ENCODE assay signal across 8 cellular contexts in genomic region chr19:10112895-10113591, GRCh38. TPM values are rescaled to one million over a fixed set of nuclear protein-coding genes. Genes with fewer than 3 reads are reported as not detected.
A peak's percentile ranks its signal among the peaks of the same experiment; 100 is the strongest.
DNase-seq lines count a peak whose midpoint lies in the region; ATAC-seq and TF ChIP-seq lines count a peak whose summit lies in the region.

No MANE protein-coding gene starts in this region.

- TF ChIP-seq POLR2A in vagina (IDR thresholded peaks at IDR 0.05), result no peak

- no peak overlapping the region for H2BK12ac ChIP-seq in mesenchymal stem cell (ENCODE audit: low read length in 2 of 2)

- H3K9me3 ChIP-seq in Loucy (ENCODE audit: insufficient read depth, low read depth, low read length) (no peaks in the 10 kb centered on the region), colonic mucosa (no peaks in the 10 kb centered on the region), vagina (no peaks in the 10 kb centered on the region), mesenchymal stem cell (ENCODE audit: control insufficient read depth, low read length) (no peaks in the 10 kb centered on the region)

- H4K91ac ChIP-seq in mesenchymal stem cell (ENCODE audit: low read length), result no peak overlapping the region

- peak overlapping the region; percentile 22 to 86 (median 50) for H3K4me3 Mint-ChIP-seq in naive B cell

- peak; percentile 54 to 64 for ATAC-seq in naive B cell (ENCODE audit: low read depth in 2 of 2)

- H3K23ac ChIP-seq in mesenchymal stem cell (ENCODE audit: low read length in 2 of 2), result no peak overlapping the region

- no peaks in the 10 kb centered on the region for H3K9me3 Mint-ChIP-seq in naive B cell

- peak; percentile 49 for TF ChIP-seq CTCF in Loucy (conservative IDR thresholded peaks at IDR 0.05; ENCODE audit: low read length)
- TF ChIP-seq CTCF in colonic mucosa (IDR thresholded peaks at IDR 0.05), result peak; percentile 44
- peak in 2 of 3 experiments; percentile 24 to 36 for TF ChIP-seq CTCF in vagina (IDR thresholded peaks at IDR 0.05)

- H3K27me3 Mint-ChIP-seq in naive B cell, result no peaks in the 10 kb centered on the region

- H4K8ac ChIP-seq in mesenchymal stem cell (ENCODE audit: low read length), result no peak overlapping the region

- H3K4me2 ChIP-seq in Loucy (ENCODE audit: low read depth, low read length, poor library complexity, severe bottlenecking), result no peak overlapping the region
- no peak overlapping the region for H3K4me2 ChIP-seq in mesenchymal stem cell (ENCODE audit: low read length, poor library complexity, severe bottlenecking)

- WGBS in mesenchymal stem cell, result 53% methylated on average over 24 of the region's 25 CpGs

- peaks cover 6% of the 10 kb centered on the region; the same call in 1 of the 2 replicates for H3F3A ChIP-seq in Loucy (ENCODE audit: low read depth)

- in situ Hi-C loops in G401 (cut with HindIII; ENCODE audit: low sequenced_read_pairs), result no loop called here

- H3K27ac ChIP-seq in colonic mucosa, result peak overlapping the region; percentile 32
- no peak overlapping the region for H3K27ac ChIP-seq in vagina
- H3K27ac ChIP-seq in mesenchymal stem cell (ENCODE audit: low read length, poor library complexity, severe bottlenecking), result no peak overlapping the region

- H3K36me3 ChIP-seq in Loucy (ENCODE audit: insufficient read depth, low read length) (peaks cover 50% of the 10 kb centered on the region; the same call in 1 of the 2 replicates), colonic mucosa (peaks cover 27% of the 10 kb centered on the region), vagina (peaks cover 0 to 72% of the 10 kb centered on the region in 2 donors), mesenchymal stem cell (ENCODE audit: control insufficient read depth in 1 of 2, insufficient read depth in 2 of 2, low read depth in 1 of 2, low read length in 2 of 2) (peaks cover 75 to 93% of the 10 kb centered on the region in 2 experiments)

- no peak overlapping the region for H2BK5ac ChIP-seq in mesenchymal stem cell (ENCODE audit: low read depth, low read length, poor library complexity, severe bottlenecking)

- DNase-seq in G401 (ENCODE audit: low spot score) (peak; percentile 40), colonic mucosa (peak; percentile 69), naive B cell (peak; percentile 35), vagina (ENCODE audit: extremely low spot score in 2 of 2) (peak; percentile 84 to 95), Ammon's horn (ENCODE audit: low spot score) (no peak), mesenchymal stem cell (no peak)
- peak; percentile 61 to 68 for DNase-seq in activated CD4-positive, alpha-beta T cell treated with anti-CD3 and anti-CD28 coated beads for 24 hours (ENCODE audit: low read depth in 2 of 2)

- peaks cover 28 to 38% (median 36%) of the 10 kb centered on the region in 3 donors for H3K4me1 Mint-ChIP-seq in naive B cell

- H3K4me1 ChIP-seq in Loucy (ENCODE audit: insufficient read depth, low read length, poor library complexity, severe bottlenecking) (peaks cover 7% of the 10 kb centered on the region), colonic mucosa (no peaks in the 10 kb centered on the region), vagina (peaks cover 11% of the 10 kb centered on the region), mesenchymal stem cell (ENCODE audit: control insufficient read depth, insufficient read depth, low read depth, low read length) (peaks cover 12% of the 10 kb centered on the region)

- H2BK15ac ChIP-seq in mesenchymal stem cell (ENCODE audit: low read depth, poor library complexity, severe bottlenecking), result no peak overlapping the region

- H3K27me3 ChIP-seq in Loucy (ENCODE audit: insufficient read depth, low read length, poor library complexity, severe bottlenecking) (no peaks in the 10 kb centered on the region), colonic mucosa (no peaks in the 10 kb centered on the region), vagina (no peaks in the 10 kb centered on the region), mesenchymal stem cell (ENCODE audit: control insufficient read depth in 1 of 2, insufficient read depth in 1 of 2, low read length in 2 of 2) (no peaks in the 10 kb centered on the region)

- H4K20me1 ChIP-seq in Loucy (ENCODE audit: insufficient read depth, low read length, poor library complexity, severe bottlenecking), result peaks cover 62% of the 10 kb centered on the region

- H3K27ac Mint-ChIP-seq in naive B cell, result peak overlapping the region in 5 of 6 donors; percentile 14 to 95 (median 88)

- no peak overlapping the region for H2BK120ac ChIP-seq in mesenchymal stem cell (ENCODE audit: low read depth, low read length)

- H3K4me3 ChIP-seq in Loucy (ENCODE audit: low read length, poor library complexity, severe bottlenecking) (no peak overlapping the region), colonic mucosa (no peak overlapping the region), vagina (no peak overlapping the region), mesenchymal stem cell (ENCODE audit: insufficient read depth in 1 of 2, low read depth in 1 of 2, low read length in 2 of 2) (no peak overlapping the region)

- H3K9ac ChIP-seq in Loucy (ENCODE audit: low read depth, low read length, poor library complexity, severe bottlenecking) (no peak overlapping the region), colonic mucosa (ENCODE audit: low read depth in 2 of 2, low read length in 2 of 2) (peak overlapping the region; percentile 12), mesenchymal stem cell (ENCODE audit: low read length) (no peak overlapping the region)

- H3K18ac ChIP-seq in mesenchymal stem cell (ENCODE audit: low read depth in 1 of 2, low read length in 2 of 2), result no peak overlapping the region

- H3K9me2 ChIP-seq in Loucy (replicated peaks; ENCODE audit: low read depth, low read length), result no peaks in the 10 kb centered on the region

- no peak overlapping the region for H2AK5ac ChIP-seq in mesenchymal stem cell (ENCODE audit: low read length, severe bottlenecking)

- peaks cover 0 to 7% of the 10 kb centered on the region in 2 donors for H3K36me3 Mint-ChIP-seq in naive B cell

- H3K79me2 ChIP-seq in Loucy (ENCODE audit: insufficient read depth, low read length), result peaks cover 52% of the 10 kb centered on the region

- H2AFZ ChIP-seq in Loucy (ENCODE audit: low read length) (no peak overlapping the region), mesenchymal stem cell (ENCODE audit: low read depth, low read length) (no peak overlapping the region)

- H3K4ac ChIP-seq in mesenchymal stem cell (ENCODE audit: low read depth in 1 of 2, low read length in 2 of 2), result no peak overlapping the region

- peaks cover 53% of the 10 kb centered on the region for H3K79me1 ChIP-seq in mesenchymal stem cell (replicated peaks; ENCODE audit: low read length, poor library complexity, severe bottlenecking)

- H3K14ac ChIP-seq in mesenchymal stem cell (ENCODE audit: low read length in 2 of 2), result no peak overlapping the region

- intact Hi-C loops in colonic mucosa (cut with DNase I) (no loop called here), vagina (cut with DNase I) (no loop called here)

RNA-seq across cellular contexts. Expression of gene P2RY11, which starts 1.6 kb away (rescaled TPM):
- 6.6 and 8.0 TPM in 2 replicates for total RNA-seq in G401 (2014; rRNA removed; shearing (Covaris generic))
- 10 to 100 TPM in 1 of 2 donors, 1 to 10 TPM in 1; 7.6 to 16.7 TPM for total RNA-seq in colonic mucosa
- 1 to 10 TPM in 3 of 6 donors, under 1 TPM in 3; 0.69 to 1.2 (median 0.92) TPM for polyA plus RNA-seq in naive B cell (ENCODE audit: low read depth in 6 of 6)
- 9.1 TPM for total RNA-seq in vagina
- polyA plus RNA-seq in mesenchymal stem cell (2013, experiment 1 of 2), result 3.2 TPM
- 3.4 TPM for polyA plus RNA-seq in mesenchymal stem cell (2013, experiment 2 of 2)

RNA-seq across cellular contexts. Expression of gene EIF3G, which starts 6.7 kb away (rescaled TPM):
- total RNA-seq in G401 (2014; rRNA removed; shearing (Covaris generic)), result 356 and 383 TPM in 2 replicates
- 100 to 1,000 TPM; 141 to 202 TPM for total RNA-seq in colonic mucosa
- polyA plus RNA-seq in naive B cell (ENCODE audit: low read depth in 6 of 6), result 100 to 1,000 TPM; 141 to 177 (median 159) TPM
- 249 TPM for total RNA-seq in vagina
- polyA plus RNA-seq in mesenchymal stem cell (2013, experiment 1 of 2), result 167 TPM
- 162 TPM for polyA plus RNA-seq in mesenchymal stem cell (2013, experiment 2 of 2)

RNA-seq across cellular contexts. Expression of gene PPAN, which starts 6.9 kb away (rescaled TPM):
- total RNA-seq in G401 (2014; rRNA removed; shearing (Covaris generic)), result 77.4 and 104 TPM in 2 replicates
- total RNA-seq in colonic mucosa (10 to 100 TPM; 21.6 to 53.8 TPM), vagina (55.2 TPM)
- 10 to 100 TPM in 5 of 6 donors, 1 to 10 TPM in 1; 7.8 to 30.7 (median 15.1) TPM for polyA plus RNA-seq in naive B cell (ENCODE audit: low read depth in 6 of 6)
- polyA plus RNA-seq in mesenchymal stem cell (2013, experiment 1 of 2), result 15.8 TPM
- polyA plus RNA-seq in mesenchymal stem cell (2013, experiment 2 of 2), result 15.0 TPM

RNA-seq across cellular contexts. Expression of gene ANGPTL6, which starts 10.6 kb away (rescaled TPM):
- 0.18 and 0.64 TPM in 2 replicates for total RNA-seq in G401 (2014; rRNA removed; shearing (Covaris generic))
- total RNA-seq in colonic mucosa (under 1 TPM in 1 of 2 donors, not detected in 1; 0.21 TPM), vagina (not detected)
- 1 to 10 TPM in 1 of 6 donors, under 1 TPM in 3, not detected in 2; 0.39 to 1.1 (median 0.65) TPM for polyA plus RNA-seq in naive B cell (ENCODE audit: low read depth in 6 of 6)
- 0.11 TPM for polyA plus RNA-seq in mesenchymal stem cell (2013, experiment 1 of 2)
- 0.16 TPM for polyA plus RNA-seq in mesenchymal stem cell (2013, experiment 2 of 2)

RNA-seq across cellular contexts. Expression of gene SHFL, which starts 26.9 kb away (rescaled TPM):
- 9.5 and 10.8 TPM in 2 replicates for total RNA-seq in G401 (2014; rRNA removed; shearing (Covaris generic))
- total RNA-seq in colonic mucosa (10 to 100 TPM; 15.1 to 21.3 TPM), vagina (46.9 TPM)
- polyA plus RNA-seq in naive B cell (ENCODE audit: low read depth in 6 of 6), result 10 to 100 TPM; 14.7 to 37.0 (median 23.8) TPM
- 41.6 TPM for polyA plus RNA-seq in mesenchymal stem cell (2013, experiment 1 of 2)
- 41.6 TPM for polyA plus RNA-seq in mesenchymal stem cell (2013, experiment 2 of 2)

Comparison
In these comparisons a context has a peak if more than half of its experiments do, and no peak if none do; other contexts are left out.
1. DNase-seq: peak in G401 (single experiment), activated CD4-positive, alpha-beta T cell treated with anti-CD3 and anti-CD28 coated beads for 24 hours (2 of 2), colonic mucosa (single experiment), naive B cell (single experiment) and vagina (2 of 2); none in Ammon's horn (single experiment) and mesenchymal stem cell (single experiment).
2. H3K9ac ChIP-seq: peak in colonic mucosa (2 of 2); none in Loucy (single experiment) and mesenchymal stem cell (single experiment).
3. Peak in every context shown above with its lines, with median percentiles within 50 percentile points of each other: CTCF ChIP-seq.